1 cellular context compared by ENCODE assay signal in the genomic region with DNA sequence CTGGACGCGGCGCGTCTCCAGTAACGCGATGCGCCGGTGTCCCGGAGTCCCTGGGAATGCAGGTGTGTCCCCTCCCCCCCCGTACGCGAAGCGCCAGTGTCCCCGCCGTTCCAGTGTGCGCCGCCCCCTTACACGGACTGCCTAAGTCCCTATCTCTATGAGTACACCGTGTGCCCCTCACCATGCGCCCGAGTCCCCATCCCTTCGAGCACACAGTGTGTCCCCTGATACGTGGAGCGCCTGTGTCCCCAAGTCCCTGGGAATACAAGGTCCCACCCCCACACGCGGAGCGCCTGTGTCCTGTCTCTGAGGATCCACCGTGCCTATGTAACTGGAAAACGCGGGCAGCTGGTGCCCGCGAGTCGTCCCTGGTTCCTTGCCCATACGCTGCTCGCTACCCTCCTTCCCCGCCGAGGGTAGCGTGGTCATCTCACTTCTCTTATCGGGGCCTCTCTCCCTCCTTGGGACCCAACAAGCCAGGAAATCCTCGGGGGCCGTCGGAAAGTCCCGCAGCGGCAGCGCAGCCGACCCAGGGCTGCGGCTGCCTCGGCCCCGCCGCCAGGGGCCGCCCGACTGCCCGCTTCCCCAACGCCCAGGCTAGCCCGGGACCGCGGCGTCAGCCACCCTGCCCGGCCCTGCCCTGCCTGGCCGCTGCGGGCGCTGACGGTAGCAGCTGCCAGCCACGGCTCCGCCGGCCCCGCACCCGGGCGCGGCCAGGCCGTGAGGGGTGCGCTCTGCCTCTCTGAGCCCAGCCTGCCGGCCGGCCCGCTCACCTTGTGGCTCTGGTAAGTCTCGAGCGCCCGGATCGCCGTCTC.
TF ChIP-seq lines count a peak whose summit lies in the region.

No MANE protein-coding gene starts in this region.

TF ChIP-seq in HepG2, 621 proteins besides CTCF, POLR2A, EP300 and RAD21 (continued from another document and continues in another):
- TF ChIP-seq, protein P1, sequence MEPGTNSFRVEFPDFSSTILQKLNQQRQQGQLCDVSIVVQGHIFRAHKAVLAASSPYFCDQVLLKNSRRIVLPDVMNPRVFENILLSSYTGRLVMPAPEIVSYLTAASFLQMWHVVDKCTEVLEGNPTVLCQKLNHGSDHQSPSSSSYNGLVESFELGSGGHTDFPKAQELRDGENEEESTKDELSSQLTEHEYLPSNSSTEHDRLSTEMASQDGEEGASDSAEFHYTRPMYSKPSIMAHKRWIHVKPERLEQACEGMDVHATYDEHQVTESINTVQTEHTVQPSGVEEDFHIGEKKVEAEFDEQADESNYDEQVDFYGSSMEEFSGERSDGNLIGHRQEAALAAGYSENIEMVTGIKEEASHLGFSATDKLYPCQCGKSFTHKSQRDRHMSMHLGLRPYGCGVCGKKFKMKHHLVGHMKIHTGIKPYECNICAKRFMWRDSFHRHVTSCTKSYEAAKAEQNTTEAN (CRISPR knock-in tag; conservative IDR thresholded peaks at IDR 0.05): peak; percentile 52
- TF ChIP-seq, protein P2, sequence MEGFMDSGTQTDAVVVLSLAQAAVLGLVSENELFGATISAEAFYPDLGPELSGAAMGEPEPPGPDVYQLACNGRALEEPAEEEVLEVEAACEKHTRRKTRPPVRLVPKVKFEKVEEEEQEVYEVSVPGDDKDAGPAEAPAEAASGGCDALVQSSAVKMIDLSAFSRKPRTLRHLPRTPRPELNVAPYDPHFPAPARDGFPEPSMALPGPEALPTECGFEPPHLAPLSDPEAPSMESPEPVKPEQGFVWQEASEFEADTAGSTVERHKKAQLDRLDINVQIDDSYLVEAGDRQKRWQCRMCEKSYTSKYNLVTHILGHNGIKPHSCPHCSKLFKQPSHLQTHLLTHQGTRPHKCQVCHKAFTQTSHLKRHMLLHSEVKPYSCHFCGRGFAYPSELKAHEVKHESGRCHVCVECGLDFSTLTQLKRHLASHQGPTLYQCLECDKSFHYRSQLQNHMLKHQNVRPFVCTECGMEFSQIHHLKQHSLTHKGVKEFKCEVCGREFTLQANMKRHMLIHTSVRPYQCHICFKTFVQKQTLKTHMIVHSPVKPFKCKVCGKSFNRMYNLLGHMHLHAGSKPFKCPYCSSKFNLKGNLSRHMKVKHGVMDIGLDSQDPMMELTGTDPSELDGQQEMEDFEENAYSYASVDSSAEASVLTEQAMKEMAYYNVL (CRISPR knock-in tag; IDR thresholded peaks at IDR 0.05; ENCODE audit: borderline replicate concordance): no peak; the same call in 1 of the 2 replicates
- TF ChIP-seq, protein P3, sequence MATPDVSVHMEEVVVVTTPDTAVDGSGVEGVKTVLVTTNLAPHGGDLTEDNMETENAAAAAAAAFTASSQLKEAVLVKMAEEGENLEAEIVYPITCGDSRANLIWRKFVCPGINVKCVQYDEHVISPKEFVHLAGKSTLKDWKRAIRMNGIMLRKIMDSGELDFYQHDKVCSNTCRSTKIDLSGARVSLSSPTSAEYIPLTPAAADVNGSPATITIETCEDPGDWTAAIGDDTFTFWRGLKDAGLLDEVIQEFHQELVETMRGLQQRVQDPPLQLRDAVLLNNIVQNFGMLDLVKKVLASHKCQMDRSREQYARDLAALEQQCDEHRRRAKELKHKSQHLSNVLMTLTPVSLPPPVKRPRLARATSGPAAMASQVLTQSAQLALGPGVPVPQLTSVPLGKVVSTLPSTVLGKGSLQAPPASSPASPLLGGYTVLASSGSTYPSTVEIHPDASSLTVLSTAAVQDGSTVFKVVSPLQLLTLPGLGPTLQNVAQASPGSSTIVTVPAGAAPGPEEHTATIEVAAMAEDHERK (CRISPR knock-in tag; IDR thresholded peaks at IDR 0.05; ENCODE audit: low read depth): no peak
- no peak for TF ChIP-seq ZNF446 (CRISPR knock-in tag; IDR thresholded peaks at IDR 0.05)
- no peak for TF ChIP-seq ZKSCAN8 (CRISPR knock-in tag; IDR thresholded peaks at IDR 0.05; ENCODE audit: borderline replicate concordance)
- TF ChIP-seq, protein P4, sequence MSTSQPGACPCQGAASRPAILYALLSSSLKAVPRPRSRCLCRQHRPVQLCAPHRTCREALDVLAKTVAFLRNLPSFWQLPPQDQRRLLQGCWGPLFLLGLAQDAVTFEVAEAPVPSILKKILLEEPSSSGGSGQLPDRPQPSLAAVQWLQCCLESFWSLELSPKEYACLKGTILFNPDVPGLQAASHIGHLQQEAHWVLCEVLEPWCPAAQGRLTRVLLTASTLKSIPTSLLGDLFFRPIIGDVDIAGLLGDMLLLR (CRISPR knock-in tag; IDR thresholded peaks at IDR 0.05): no peak
- no peak for TF ChIP-seq FOXC1 (CRISPR knock-in tag; IDR thresholded peaks at IDR 0.05; ENCODE audit: borderline replicate concordance)
- TF ChIP-seq, protein P5, sequence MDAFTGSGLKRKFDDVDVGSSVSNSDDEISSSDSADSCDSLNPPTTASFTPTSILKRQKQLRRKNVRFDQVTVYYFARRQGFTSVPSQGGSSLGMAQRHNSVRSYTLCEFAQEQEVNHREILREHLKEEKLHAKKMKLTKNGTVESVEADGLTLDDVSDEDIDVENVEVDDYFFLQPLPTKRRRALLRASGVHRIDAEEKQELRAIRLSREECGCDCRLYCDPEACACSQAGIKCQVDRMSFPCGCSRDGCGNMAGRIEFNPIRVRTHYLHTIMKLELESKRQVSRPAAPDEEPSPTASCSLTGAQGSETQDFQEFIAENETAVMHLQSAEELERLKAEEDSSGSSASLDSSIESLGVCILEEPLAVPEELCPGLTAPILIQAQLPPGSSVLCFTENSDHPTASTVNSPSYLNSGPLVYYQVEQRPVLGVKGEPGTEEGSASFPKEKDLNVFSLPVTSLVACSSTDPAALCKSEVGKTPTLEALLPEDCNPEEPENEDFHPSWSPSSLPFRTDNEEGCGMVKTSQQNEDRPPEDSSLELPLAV (CRISPR knock-in tag; conservative IDR thresholded peaks at IDR 0.05; ENCODE audit: low read depth): no peak
- TF ChIP-seq ZNF652 (CRISPR knock-in tag; IDR thresholded peaks at IDR 0.05; ENCODE audit: borderline replicate concordance, low read depth): no peak
- TF ChIP-seq, protein P6, sequence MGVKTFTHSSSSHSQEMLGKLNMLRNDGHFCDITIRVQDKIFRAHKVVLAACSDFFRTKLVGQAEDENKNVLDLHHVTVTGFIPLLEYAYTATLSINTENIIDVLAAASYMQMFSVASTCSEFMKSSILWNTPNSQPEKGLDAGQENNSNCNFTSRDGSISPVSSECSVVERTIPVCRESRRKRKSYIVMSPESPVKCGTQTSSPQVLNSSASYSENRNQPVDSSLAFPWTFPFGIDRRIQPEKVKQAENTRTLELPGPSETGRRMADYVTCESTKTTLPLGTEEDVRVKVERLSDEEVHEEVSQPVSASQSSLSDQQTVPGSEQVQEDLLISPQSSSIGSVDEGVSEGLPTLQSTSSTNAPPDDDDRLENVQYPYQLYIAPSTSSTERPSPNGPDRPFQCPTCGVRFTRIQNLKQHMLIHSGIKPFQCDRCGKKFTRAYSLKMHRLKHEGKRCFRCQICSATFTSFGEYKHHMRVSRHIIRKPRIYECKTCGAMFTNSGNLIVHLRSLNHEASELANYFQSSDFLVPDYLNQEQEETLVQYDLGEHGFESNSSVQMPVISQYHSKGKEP (CRISPR knock-in tag; IDR thresholded peaks at IDR 0.05): no peak
- TF ChIP-seq ZFP36L1 (CRISPR knock-in tag; IDR thresholded peaks at IDR 0.05): no peak
- no peak for TF ChIP-seq POGZ (CRISPR knock-in tag; IDR thresholded peaks at IDR 0.05)
- no peak for TF ChIP-seq SP1 (IDR thresholded peaks at IDR 0.05)
- TF ChIP-seq SP1 (CRISPR knock-in tag; IDR thresholded peaks at IDR 0.05): no peak
- TF ChIP-seq CBX2 (IDR thresholded peaks at IDR 0.05; ENCODE audit: low read depth, low read length): no peak
- TF ChIP-seq CBX2 (CRISPR knock-in tag; IDR thresholded peaks at IDR 0.05; ENCODE audit: low read depth): no peak
- TF ChIP-seq SNAPC2 (CRISPR knock-in tag; IDR thresholded peaks at IDR 0.05): no peak
- no peak for TF ChIP-seq EEA1 (CRISPR knock-in tag; IDR thresholded peaks at IDR 0.05; ENCODE audit: borderline replicate concordance)
- TF ChIP-seq SP5 (CRISPR knock-in tag; IDR thresholded peaks at IDR 0.05; ENCODE audit: borderline replicate concordance, low read depth): no peak
- no peak for TF ChIP-seq ZBTB1 (CRISPR knock-in tag; IDR thresholded peaks at IDR 0.05; ENCODE audit: borderline replicate concordance)
- no peak for TF ChIP-seq GTF3A (CRISPR knock-in tag; conservative IDR thresholded peaks at IDR 0.05)
- TF ChIP-seq ZNF333 (CRISPR knock-in tag; IDR thresholded peaks at IDR 0.05; ENCODE audit: borderline replicate concordance): no peak
- TF ChIP-seq, protein P7, sequence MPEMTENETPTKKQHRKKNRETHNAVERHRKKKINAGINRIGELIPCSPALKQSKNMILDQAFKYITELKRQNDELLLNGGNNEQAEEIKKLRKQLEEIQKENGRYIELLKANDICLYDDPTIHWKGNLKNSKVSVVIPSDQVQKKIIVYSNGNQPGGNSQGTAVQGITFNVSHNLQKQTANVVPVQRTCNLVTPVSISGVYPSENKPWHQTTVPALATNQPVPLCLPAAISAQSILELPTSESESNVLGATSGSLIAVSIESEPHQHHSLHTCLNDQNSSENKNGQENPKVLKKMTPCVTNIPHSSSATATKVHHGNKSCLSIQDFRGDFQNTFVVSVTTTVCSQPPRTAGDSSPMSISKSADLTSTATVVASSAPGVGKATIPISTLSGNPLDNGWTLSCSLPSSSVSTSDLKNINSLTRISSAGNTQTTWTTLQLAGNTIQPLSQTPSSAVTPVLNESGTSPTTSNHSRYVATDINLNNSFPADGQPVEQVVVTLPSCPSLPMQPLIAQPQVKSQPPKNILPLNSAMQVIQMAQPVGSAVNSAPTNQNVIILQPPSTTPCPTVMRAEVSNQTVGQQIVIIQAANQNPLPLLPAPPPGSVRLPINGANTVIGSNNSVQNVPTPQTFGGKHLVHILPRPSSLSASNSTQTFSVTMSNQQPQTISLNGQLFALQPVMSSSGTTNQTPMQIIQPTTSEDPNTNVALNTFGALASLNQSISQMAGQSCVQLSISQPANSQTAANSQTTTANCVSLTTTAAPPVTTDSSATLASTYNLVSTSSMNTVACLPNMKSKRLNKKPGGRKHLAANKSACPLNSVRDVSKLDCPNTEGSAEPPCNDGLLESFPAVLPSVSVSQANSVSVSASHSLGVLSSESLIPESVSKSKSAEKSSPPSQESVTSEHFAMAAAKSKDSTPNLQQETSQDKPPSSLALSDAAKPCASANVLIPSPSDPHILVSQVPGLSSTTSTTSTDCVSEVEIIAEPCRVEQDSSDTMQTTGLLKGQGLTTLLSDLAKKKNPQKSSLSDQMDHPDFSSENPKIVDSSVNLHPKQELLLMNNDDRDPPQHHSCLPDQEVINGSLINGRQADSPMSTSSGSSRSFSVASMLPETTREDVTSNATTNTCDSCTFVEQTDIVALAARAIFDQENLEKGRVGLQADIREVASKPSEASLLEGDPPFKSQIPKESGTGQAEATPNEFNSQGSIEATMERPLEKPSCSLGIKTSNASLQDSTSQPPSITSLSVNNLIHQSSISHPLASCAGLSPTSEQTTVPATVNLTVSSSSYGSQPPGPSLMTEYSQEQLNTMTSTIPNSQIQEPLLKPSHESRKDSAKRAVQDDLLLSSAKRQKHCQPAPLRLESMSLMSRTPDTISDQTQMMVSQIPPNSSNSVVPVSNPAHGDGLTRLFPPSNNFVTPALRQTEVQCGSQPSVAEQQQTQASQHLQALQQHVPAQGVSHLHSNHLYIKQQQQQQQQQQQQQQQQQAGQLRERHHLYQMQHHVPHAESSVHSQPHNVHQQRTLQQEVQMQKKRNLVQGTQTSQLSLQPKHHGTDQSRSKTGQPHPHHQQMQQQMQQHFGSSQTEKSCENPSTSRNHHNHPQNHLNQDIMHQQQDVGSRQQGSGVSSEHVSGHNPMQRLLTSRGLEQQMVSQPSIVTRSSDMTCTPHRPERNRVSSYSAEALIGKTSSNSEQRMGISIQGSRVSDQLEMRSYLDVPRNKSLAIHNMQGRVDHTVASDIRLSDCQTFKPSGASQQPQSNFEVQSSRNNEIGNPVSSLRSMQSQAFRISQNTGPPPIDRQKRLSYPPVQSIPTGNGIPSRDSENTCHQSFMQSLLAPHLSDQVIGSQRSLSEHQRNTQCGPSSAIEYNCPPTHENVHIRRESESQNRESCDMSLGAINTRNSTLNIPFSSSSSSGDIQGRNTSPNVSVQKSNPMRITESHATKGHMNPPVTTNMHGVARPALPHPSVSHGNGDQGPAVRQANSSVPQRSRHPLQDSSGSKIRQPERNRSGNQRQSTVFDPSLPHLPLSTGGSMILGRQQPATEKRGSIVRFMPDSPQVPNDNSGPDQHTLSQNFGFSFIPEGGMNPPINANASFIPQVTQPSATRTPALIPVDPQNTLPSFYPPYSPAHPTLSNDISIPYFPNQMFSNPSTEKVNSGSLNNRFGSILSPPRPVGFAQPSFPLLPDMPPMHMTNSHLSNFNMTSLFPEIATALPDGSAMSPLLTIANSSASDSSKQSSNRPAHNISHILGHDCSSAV (CRISPR knock-in tag; IDR thresholded peaks at IDR 0.05; ENCODE audit: borderline replicate concordance): no peak
- TF ChIP-seq, protein P8, sequence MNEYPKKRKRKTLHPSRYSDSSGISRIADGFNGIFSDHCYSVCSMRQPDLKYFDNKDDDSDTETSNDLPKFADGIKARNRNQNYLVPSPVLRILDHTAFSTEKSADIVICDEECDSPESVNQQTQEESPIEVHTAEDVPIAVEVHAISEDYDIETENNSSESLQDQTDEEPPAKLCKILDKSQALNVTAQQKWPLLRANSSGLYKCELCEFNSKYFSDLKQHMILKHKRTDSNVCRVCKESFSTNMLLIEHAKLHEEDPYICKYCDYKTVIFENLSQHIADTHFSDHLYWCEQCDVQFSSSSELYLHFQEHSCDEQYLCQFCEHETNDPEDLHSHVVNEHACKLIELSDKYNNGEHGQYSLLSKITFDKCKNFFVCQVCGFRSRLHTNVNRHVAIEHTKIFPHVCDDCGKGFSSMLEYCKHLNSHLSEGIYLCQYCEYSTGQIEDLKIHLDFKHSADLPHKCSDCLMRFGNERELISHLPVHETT (CRISPR knock-in tag; conservative IDR thresholded peaks at IDR 0.05): no peak
- TF ChIP-seq SNRNP70 (IDR thresholded peaks at IDR 0.05; ENCODE audit: low read depth, low read length): no peak
- no peak for TF ChIP-seq ZNF451 (CRISPR knock-in tag; IDR thresholded peaks at IDR 0.05)
- TF ChIP-seq CHCHD3 (CRISPR knock-in tag; IDR thresholded peaks at IDR 0.05): no peak
- TF ChIP-seq STAT5B (CRISPR knock-in tag; IDR thresholded peaks at IDR 0.05): no peak
- no peak; the same call in 1 of the 2 replicates for TF ChIP-seq KDM5A (IDR thresholded peaks at IDR 0.05; ENCODE audit: borderline replicate concordance, low read length)
- TF ChIP-seq NFATC3 (CRISPR knock-in tag; IDR thresholded peaks at IDR 0.05): no peak
- TF ChIP-seq MAZ (IDR thresholded peaks at IDR 0.05; ENCODE audit: borderline replicate concordance, low read depth, low read length): no peak
- no peak for TF ChIP-seq MAZ (CRISPR knock-in tag; IDR thresholded peaks at IDR 0.05; ENCODE audit: low read depth)
- TF ChIP-seq, protein P9, sequence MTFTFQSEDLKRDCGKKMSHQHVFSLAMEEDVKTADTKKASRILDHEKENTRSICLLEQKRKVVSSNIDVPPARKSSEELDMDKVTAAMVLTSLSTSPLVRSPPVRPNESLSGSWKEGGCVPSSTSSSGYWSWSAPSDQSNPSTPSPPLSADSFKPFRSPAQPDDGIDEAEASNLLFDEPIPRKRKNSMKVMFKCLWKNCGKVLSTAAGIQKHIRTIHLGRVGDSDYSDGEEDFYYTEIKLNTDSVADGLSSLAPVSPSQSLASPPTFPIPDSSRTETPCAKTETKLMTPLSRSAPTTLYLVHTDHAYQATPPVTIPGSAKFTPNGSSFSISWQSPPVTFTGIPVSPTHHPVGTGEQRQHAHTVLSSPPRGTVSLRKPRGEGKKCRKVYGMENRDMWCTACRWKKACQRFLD (CRISPR knock-in tag; IDR thresholded peaks at IDR 0.05; ENCODE audit: borderline replicate concordance): no peak
- TF ChIP-seq SP4 (CRISPR knock-in tag; IDR thresholded peaks at IDR 0.05): no peak
